7 cellular contexts compared by ENCODE assay signal in genomic region chr2:234168605-234169570, GRCh38.
DNase-seq lines count a peak whose midpoint lies in the region; TF ChIP-seq lines count a peak whose summit lies in the region.
"Not testable (repeated sequence)": the region's sequence is repeated elsewhere in the genome, so short reads cannot be mapped to it uniquely, and the experiment has no call there.

No MANE protein-coding gene starts in this region.

- H3K4me2 ChIP-seq in PC-9 = 0 out of 2 replicates have a peak overlapping the region, but pooled peaks have one; percentile 1
- H3K4me2 ChIP-seq in mammary epithelial cell (ENCODE audit: insufficient read depth, low read depth, low read length) = not testable (repeated sequence)

- H2AFZ ChIP-seq in PC-9; mammary epithelial cell (ENCODE audit: low read depth, low read length): not testable (repeated sequence)

- not testable (repeated sequence) for H3K79me2 ChIP-seq in PC-9 (ENCODE audit: low read depth); mammary epithelial cell (ENCODE audit: insufficient read depth, low read length)

- intact Hi-C loops in PC-9 (cut with micrococcal nuclease; ENCODE audit: unreplicated experiment) = loop anchor here (1.0 kb wide), 1 partner anchor 89 kb away; no protein-coding TSS in a partner anchor
- intact Hi-C loops in mammary epithelial cell (cut with micrococcal nuclease) = not testable (repeated sequence)

- not testable (repeated sequence) for H3K9me3 ChIP-seq in PC-9 (ENCODE audit: insufficient read depth, low read depth); mammary epithelial cell (replicated peaks; ENCODE audit: insufficient read depth, low read length)

- not testable (repeated sequence) for H4K20me1 ChIP-seq in PC-9 (ENCODE audit: insufficient read depth); mammary epithelial cell (ENCODE audit: insufficient read depth, low read length)

- POLR2A ChIA-PET in PC-9 (lab: Charles Lee; ENCODE audit: unreplicated experiment) = interaction anchor here (0.6 to 0.9 kb wide), 3 partner anchors 26 to 182 kb away, joined by 3 read pairs; no protein-coding TSS in a partner anchor

- not testable (repeated sequence) for H3K27me3 ChIP-seq in PC-9 (ENCODE audit: insufficient read depth, low read depth); mammary epithelial cell (ENCODE audit: insufficient read depth, low read length)

- H3K9me2 ChIP-seq in PC-9 (ENCODE audit: insufficient read depth) = not testable (repeated sequence)

- WGBS in mammary epithelial cell (ENCODE audit: low coverage, missing lambda C conversion rate) = 78% methylated on average over 7 of the region's 8 CpGs

- in situ Hi-C loops in mammary epithelial cell (cut with MboI; ENCODE audit: low sequenced_read_pairs in 2 of 2) = not testable (repeated sequence)

- peaks cover 31% of the 10 kb centered on the region for H3K4me1 ChIP-seq in PC-9 (replicated peaks; ENCODE audit: insufficient read depth)
- not testable (repeated sequence) for H3K4me1 ChIP-seq in mammary epithelial cell (ENCODE audit: insufficient read depth, low read length)

- not testable (repeated sequence) for TF ChIP-seq CTCF in PC-9 (conservative IDR thresholded peaks at IDR 0.05); mammary epithelial cell (conservative IDR thresholded peaks at IDR 0.05 in 1 of 2, IDR thresholded peaks at IDR 0.05 in 1 of 2; ENCODE audit: extremely low read depth in 1 of 2, insufficient read depth in 1 of 2, low read depth in 1 of 2, low read length in 2 of 2); fibroblast of pulmonary artery (IDR thresholded peaks at IDR 0.05; ENCODE audit: low read length, missing control alignments)

- dilution Hi-C loops in mammary epithelial cell (cut with HindIII; ENCODE audit: low sequenced_read_pairs) = not testable (repeated sequence)

- peaks cover 11% of the 10 kb centered on the region for H3F3A ChIP-seq in PC-9 (ENCODE audit: insufficient read depth, low read depth)

- H3K27ac ChIP-seq in PC-9; mammary epithelial cell (ENCODE audit: insufficient read depth, low read depth, low read length): not testable (repeated sequence)

- DNase-seq in Daoy (ENCODE audit: low read depth) (peak; percentile 57), HT-29 (ENCODE audit: low spot score) (peak; percentile 27), PC-9 (peak; percentile 60 to 79), mammary epithelial cell (peak; percentile 12), fibroblast of pulmonary artery (ENCODE audit: low read depth) (peak; percentile 91), kidney tubule cell (ENCODE audit: low spot score) (peak; percentile 85), renal cortical epithelial cell (ENCODE audit: low read depth) (peak; percentile 95)

- BruUV-seq in PC-9 (replicated peaks; lab: Mats Ljungman, UMichigan); mammary epithelial cell (replicated peaks; lab: Mats Ljungman, UMichigan): not testable (repeated sequence)

- H3K4me3 ChIP-seq in PC-9; mammary epithelial cell (replicated peaks in 1 of 3; ENCODE audit: insufficient read depth in 1 of 3, low read depth in 2 of 3, low read length in 3 of 3); fibroblast of pulmonary artery (replicated peaks; ENCODE audit: low read depth, low read length): not testable (repeated sequence)

- H3K9ac ChIP-seq in mammary epithelial cell (ENCODE audit: insufficient read depth, low read length) = not testable (repeated sequence)

- CTCF ChIA-PET in PC-9 (lab: Charles Lee); mammary epithelial cell (lab: Charles Lee; ENCODE audit: low non-redundant PET): not testable (repeated sequence)

- not testable (repeated sequence) for H3K36me3 ChIP-seq in PC-9 (ENCODE audit: low read depth); mammary epithelial cell (ENCODE audit: insufficient read depth, low read length)

Comparison
In these comparisons a context has a peak if more than half of its experiments do, and no peak if none do; other contexts are left out.
1. DNase-seq: peak in every context shown above with its lines; median percentile 95 in renal cortical epithelial cell; 91 in fibroblast of pulmonary artery; 85 in kidney tubule cell; 70 in PC-9; 57 in Daoy; 27 in HT-29; 12 in mammary epithelial cell.